ENCODE assay signal across 1 cellular context in the genomic region with DNA sequence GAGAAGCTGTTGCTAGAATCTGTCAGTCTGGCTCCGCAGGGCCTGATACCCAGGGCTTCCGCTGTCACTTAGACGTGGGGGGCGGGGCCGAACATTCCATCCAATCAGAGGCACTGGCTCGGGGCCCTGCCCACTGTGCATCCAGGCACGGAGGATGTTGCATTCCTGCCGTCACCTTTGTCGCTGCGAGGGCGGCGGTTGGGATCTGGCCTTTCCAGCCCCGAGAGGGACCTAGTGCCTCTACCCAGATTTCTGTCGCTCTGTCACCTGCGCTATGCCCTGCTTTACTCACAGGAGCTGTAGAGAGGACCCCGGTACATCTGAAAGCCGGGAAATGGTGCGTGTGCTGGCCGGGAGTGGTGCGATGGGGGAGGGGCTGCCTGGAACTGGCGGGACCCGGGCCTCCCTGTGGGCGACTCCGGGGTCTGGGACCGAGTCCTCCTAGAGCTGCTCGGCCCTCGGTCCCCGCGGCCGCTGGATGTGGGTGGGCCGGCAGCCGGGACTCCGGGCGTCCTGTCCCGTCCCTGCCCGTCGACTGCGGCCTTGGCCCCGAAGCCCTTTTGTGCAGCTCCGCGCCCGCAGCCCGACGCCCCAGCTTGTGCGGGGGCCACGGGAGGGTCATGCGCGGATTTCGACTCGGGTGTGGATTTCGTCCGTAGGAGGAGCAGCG.
A peak's percentile ranks its signal among the peaks of the same experiment; 100 is the strongest.
TF ChIP-seq lines count a peak whose summit lies in the region.

A gene (plus strand): TSS at position 133 of the 670 bp plus-strand sequence. CDS start 142 bp downstream, at position 275.

TF ChIP-seq in WTC11, 78 proteins besides CTCF, POLR2A, EP300 and RAD21 (continued from another document):
- TF ChIP-seq, protein P1, sequence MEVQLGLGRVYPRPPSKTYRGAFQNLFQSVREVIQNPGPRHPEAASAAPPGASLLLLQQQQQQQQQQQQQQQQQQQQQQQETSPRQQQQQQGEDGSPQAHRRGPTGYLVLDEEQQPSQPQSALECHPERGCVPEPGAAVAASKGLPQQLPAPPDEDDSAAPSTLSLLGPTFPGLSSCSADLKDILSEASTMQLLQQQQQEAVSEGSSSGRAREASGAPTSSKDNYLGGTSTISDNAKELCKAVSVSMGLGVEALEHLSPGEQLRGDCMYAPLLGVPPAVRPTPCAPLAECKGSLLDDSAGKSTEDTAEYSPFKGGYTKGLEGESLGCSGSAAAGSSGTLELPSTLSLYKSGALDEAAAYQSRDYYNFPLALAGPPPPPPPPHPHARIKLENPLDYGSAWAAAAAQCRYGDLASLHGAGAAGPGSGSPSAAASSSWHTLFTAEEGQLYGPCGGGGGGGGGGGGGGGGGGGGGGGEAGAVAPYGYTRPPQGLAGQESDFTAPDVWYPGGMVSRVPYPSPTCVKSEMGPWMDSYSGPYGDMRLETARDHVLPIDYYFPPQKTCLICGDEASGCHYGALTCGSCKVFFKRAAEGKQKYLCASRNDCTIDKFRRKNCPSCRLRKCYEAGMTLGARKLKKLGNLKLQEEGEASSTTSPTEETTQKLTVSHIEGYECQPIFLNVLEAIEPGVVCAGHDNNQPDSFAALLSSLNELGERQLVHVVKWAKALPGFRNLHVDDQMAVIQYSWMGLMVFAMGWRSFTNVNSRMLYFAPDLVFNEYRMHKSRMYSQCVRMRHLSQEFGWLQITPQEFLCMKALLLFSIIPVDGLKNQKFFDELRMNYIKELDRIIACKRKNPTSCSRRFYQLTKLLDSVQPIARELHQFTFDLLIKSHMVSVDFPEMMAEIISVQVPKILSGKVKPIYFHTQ (CRISPR knock-in tag; IDR thresholded peaks at IDR 0.05): no peak
- TF ChIP-seq ZNF416 (CRISPR knock-in tag; IDR thresholded peaks at IDR 0.05): no peak
- peak; percentile 53 for TF ChIP-seq CREM (CRISPR knock-in tag; IDR thresholded peaks at IDR 0.05)
- peak; percentile 70 for TF ChIP-seq FOXK1 (CRISPR knock-in tag; IDR thresholded peaks at IDR 0.05)
- TF ChIP-seq, protein P2, sequence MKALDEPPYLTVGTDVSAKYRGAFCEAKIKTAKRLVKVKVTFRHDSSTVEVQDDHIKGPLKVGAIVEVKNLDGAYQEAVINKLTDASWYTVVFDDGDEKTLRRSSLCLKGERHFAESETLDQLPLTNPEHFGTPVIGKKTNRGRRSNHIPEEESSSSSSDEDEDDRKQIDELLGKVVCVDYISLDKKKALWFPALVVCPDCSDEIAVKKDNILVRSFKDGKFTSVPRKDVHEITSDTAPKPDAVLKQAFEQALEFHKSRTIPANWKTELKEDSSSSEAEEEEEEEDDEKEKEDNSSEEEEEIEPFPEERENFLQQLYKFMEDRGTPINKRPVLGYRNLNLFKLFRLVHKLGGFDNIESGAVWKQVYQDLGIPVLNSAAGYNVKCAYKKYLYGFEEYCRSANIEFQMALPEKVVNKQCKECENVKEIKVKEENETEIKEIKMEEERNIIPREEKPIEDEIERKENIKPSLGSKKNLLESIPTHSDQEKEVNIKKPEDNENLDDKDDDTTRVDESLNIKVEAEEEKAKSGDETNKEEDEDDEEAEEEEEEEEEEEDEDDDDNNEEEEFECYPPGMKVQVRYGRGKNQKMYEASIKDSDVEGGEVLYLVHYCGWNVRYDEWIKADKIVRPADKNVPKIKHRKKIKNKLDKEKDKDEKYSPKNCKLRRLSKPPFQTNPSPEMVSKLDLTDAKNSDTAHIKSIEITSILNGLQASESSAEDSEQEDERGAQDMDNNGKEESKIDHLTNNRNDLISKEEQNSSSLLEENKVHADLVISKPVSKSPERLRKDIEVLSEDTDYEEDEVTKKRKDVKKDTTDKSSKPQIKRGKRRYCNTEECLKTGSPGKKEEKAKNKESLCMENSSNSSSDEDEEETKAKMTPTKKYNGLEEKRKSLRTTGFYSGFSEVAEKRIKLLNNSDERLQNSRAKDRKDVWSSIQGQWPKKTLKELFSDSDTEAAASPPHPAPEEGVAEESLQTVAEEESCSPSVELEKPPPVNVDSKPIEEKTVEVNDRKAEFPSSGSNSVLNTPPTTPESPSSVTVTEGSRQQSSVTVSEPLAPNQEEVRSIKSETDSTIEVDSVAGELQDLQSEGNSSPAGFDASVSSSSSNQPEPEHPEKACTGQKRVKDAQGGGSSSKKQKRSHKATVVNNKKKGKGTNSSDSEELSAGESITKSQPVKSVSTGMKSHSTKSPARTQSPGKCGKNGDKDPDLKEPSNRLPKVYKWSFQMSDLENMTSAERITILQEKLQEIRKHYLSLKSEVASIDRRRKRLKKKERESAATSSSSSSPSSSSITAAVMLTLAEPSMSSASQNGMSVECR (CRISPR knock-in tag; IDR thresholded peaks at IDR 0.05; ENCODE audit: borderline replicate concordance): peak; percentile 87; the same call in 1 of the 2 replicates
- TF ChIP-seq, protein P3, sequence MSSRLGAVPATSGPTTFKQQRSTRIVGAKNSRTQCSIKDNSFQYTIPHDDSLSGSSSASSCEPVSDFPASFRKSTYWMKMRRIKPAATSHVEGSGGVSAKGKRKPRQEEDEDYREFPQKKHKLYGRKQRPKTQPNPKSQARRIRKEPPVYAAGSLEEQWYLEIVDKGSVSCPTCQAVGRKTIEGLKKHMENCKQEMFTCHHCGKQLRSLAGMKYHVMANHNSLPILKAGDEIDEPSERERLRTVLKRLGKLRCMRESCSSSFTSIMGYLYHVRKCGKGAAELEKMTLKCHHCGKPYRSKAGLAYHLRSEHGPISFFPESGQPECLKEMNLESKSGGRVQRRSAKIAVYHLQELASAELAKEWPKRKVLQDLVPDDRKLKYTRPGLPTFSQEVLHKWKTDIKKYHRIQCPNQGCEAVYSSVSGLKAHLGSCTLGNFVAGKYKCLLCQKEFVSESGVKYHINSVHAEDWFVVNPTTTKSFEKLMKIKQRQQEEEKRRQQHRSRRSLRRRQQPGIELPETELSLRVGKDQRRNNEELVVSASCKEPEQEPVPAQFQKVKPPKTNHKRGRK (CRISPR knock-in tag; IDR thresholded peaks at IDR 0.05; ENCODE audit: borderline replicate concordance): no peak
- TF ChIP-seq, protein P4, sequence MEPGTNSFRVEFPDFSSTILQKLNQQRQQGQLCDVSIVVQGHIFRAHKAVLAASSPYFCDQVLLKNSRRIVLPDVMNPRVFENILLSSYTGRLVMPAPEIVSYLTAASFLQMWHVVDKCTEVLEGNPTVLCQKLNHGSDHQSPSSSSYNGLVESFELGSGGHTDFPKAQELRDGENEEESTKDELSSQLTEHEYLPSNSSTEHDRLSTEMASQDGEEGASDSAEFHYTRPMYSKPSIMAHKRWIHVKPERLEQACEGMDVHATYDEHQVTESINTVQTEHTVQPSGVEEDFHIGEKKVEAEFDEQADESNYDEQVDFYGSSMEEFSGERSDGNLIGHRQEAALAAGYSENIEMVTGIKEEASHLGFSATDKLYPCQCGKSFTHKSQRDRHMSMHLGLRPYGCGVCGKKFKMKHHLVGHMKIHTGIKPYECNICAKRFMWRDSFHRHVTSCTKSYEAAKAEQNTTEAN (CRISPR knock-in tag; IDR thresholded peaks at IDR 0.05): peak; percentile 21; the same call in 1 of the 2 replicates
- 0 out of 2 replicates have a peak, but pooled peaks have one; percentile 65 for TF ChIP-seq CBFB (CRISPR knock-in tag; IDR thresholded peaks at IDR 0.05; ENCODE audit: low read depth)
- TF ChIP-seq, protein P5, sequence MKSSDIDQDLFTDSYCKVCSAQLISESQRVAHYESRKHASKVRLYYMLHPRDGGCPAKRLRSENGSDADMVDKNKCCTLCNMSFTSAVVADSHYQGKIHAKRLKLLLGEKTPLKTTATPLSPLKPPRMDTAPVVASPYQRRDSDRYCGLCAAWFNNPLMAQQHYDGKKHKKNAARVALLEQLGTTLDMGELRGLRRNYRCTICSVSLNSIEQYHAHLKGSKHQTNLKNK (CRISPR knock-in tag; IDR thresholded peaks at IDR 0.05): no peak
- TF ChIP-seq SP1 (CRISPR knock-in tag; conservative IDR thresholded peaks at IDR 0.05): peak; percentile 43
- peak; percentile 44; the same call in 1 of the 2 replicates for TF ChIP-seq GABPB1 (CRISPR knock-in tag; IDR thresholded peaks at IDR 0.05)
- TF ChIP-seq MXD4 (CRISPR knock-in tag; IDR thresholded peaks at IDR 0.05; ENCODE audit: borderline replicate concordance): no peak
- TF ChIP-seq, protein P6, sequence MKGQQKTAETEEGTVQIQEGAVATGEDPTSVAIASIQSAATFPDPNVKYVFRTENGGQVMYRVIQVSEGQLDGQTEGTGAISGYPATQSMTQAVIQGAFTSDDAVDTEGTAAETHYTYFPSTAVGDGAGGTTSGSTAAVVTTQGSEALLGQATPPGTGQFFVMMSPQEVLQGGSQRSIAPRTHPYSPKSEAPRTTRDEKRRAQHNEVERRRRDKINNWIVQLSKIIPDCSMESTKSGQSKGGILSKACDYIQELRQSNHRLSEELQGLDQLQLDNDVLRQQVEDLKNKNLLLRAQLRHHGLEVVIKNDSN (CRISPR knock-in tag; IDR thresholded peaks at IDR 0.05): 0 out of 2 replicates have a peak, but pooled peaks have one; percentile 50
- TF ChIP-seq TP53 (CRISPR knock-in tag; IDR thresholded peaks at IDR 0.05): peak; percentile 85
